14 cellular contexts compared by ENCODE assay signal in the genomic region with DNA sequence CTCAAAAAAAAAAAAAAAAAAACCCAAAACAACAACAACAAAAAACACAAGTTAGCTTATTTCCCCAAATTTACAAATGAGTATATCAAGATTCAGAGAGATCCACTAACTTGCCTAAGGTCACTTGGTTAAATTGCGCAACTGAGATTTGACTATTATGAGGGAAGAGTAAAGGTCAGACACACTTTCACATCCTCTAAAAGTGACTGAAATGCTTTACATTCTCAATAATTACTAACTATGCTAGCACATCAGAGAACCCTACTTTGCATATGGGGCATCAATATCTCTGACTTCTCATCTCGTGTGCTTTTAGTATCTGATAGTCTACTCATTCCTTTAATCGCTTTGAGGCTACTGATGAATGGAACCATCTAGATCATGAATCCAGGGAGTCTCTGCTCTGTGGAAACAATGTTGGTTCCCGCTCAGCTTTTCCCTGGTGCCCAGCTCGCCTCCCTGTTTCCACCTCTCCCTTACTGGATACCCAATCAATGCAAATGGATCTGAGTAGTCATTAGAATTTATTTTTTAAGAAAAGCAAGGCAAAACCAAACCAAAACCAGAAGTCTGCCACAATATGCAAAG.
DNase-seq lines count a peak whose midpoint lies in the region; ATAC-seq and TF ChIP-seq lines count a peak whose summit lies in the region.
"Had no signal": no experiment of that assay in that cellular context is flagged by ENCODE, and none has a peak within 500 bp of the region (broad histone marks: within the 10 kb centered on the region; RNA-seq: fewer than 3 reads in every experiment).

No MANE protein-coding gene starts in this region.

- no peaks in the 10 kb centered on the region for H3K27me3 ChIP-seq in right atrium auricular region
- no peaks in the 10 kb centered on the region for H3K27me3 ChIP-seq in CD8-positive, alpha-beta T cell (ENCODE audit: insufficient read depth, low read length)
- H3K27me3 ChIP-seq: BLaER1 had no signal

- H3K9me3 ChIP-seq in right atrium auricular region, result no peaks in the 10 kb centered on the region
- H3K9me3 ChIP-seq in CD8-positive, alpha-beta T cell (ENCODE audit: low read length), result no peaks in the 10 kb centered on the region
- H3K9me3 ChIP-seq: BLaER1 had no signal

- no peaks in the 10 kb centered on the region for H3K27me3 Mint-ChIP-seq in CD8-positive, alpha-beta T cell (ENCODE audit: low read depth)
- no peaks in the 10 kb centered on the region for H3K27me3 Mint-ChIP-seq in activated CD4-positive, alpha-beta T cell treated with anti-CD3 and anti-CD28 coated beads, Interleukin-2, amount 10 ng/mL, durations not matched to agents 7 days and 5 days

- no peak overlapping the region for H3K27ac Mint-ChIP-seq in CD8-positive, alpha-beta T cell
- H3K27ac Mint-ChIP-seq in activated CD4-positive, alpha-beta T cell treated with anti-CD3 and anti-CD28 coated beads, Interleukin-2, amount 10 ng/mL, durations not matched to agents 7 days and 5 days, result no peak overlapping the region
- H3K27ac Mint-ChIP-seq: activated T-helper 2 cell treated with anti-CD3 and anti-CD28 coated beads, Interferon-gamma antibody, Interleukin-2, Interleukin-4, amounts not matched to agents 10 μg/mL and 5 μg/mL and 100 μg/mL, durations not matched to agents 14 hours and 24 hours and 36 hours had no signal

- TF ChIP-seq CTCF in right atrium auricular region (IDR thresholded peaks at IDR 0.05), result no peak
- TF ChIP-seq CTCF in CD8-positive, alpha-beta T cell (IDR thresholded peaks at IDR 0.05), result no peak

- H3K4me1 ChIP-seq in right atrium auricular region, result no peaks in the 10 kb centered on the region
- H3K4me1 ChIP-seq in CD8-positive, alpha-beta T cell (ENCODE audit: insufficient read depth, low read length), result no peaks in the 10 kb centered on the region
- H3K4me1 ChIP-seq: BLaER1 had no signal

- H3K4me3 ChIP-seq in right atrium auricular region, result no peak overlapping the region
- no peak overlapping the region for H3K4me3 ChIP-seq in CD8-positive, alpha-beta T cell (ENCODE audit: low read depth, low read length)
- H3K4me3 ChIP-seq: BLaER1 had no signal

- peaks cover 6% of the 10 kb centered on the region for H3K9me3 Mint-ChIP-seq in CD8-positive, alpha-beta T cell
- peaks cover 9% of the 10 kb centered on the region for H3K9me3 Mint-ChIP-seq in activated CD4-positive, alpha-beta T cell treated with anti-CD3 and anti-CD28 coated beads, Interleukin-2, amount 10 ng/mL, durations not matched to agents 7 days and 5 days
- H3K9me3 Mint-ChIP-seq: activated T-helper 2 cell treated with anti-CD3 and anti-CD28 coated beads, Interferon-gamma antibody, Interleukin-2, Interleukin-4, amounts not matched to agents 10 μg/mL and 5 μg/mL and 100 μg/mL, durations not matched to agents 14 hours and 24 hours and 36 hours had no signal

- POLR2A ChIA-PET in CD8-positive, alpha-beta T cell (lab: Charles Lee), result no interaction called here
- POLR2A ChIA-PET in activated CD4-positive, alpha-beta T cell treated with anti-CD3 and anti-CD28 coated beads, Interleukin-2, amount 10 ng/mL, durations not matched to agents 7 days and 5 days (lab: Charles Lee), result no interaction called here

- CTCF ChIA-PET in CD8-positive, alpha-beta T cell (lab: Charles Lee), result interaction anchor here (0.6 kb wide), 1 partner anchor 156 kb away, joined by 3 read pairs; no protein-coding TSS in a partner anchor
- CTCF ChIA-PET in activated CD4-positive, alpha-beta T cell treated with anti-CD3 and anti-CD28 coated beads, Interleukin-2, amount 10 ng/mL, durations not matched to agents 7 days and 5 days (lab: Charles Lee), result no interaction called here

- ATAC-seq in GM18511 (IDR thresholded peaks at IDR 0.05; ENCODE audit: unreplicated experiment), result peak; percentile 98
- peak; percentile 96 for ATAC-seq in GM21390 (IDR thresholded peaks at IDR 0.05; ENCODE audit: unreplicated experiment)
- ATAC-seq in HG03064 (IDR thresholded peaks at IDR 0.05; ENCODE audit: low read depth, unreplicated experiment), result peak; percentile 68
- ATAC-seq in CD8-positive, alpha-beta T cell, result no peak

- H3K27ac ChIP-seq in right atrium auricular region, result no peak overlapping the region
- H3K27ac ChIP-seq in CD8-positive, alpha-beta T cell (ENCODE audit: low read depth, low read length), result no peak overlapping the region
- H3K27ac ChIP-seq: BLaER1, KMS-11 had no signal

- DNase-seq in NOMO-1 (lab: John Stamatoyannopoulos, UW; ENCODE audit: unreplicated experiment in 2 of 2), result peak; percentile 61 to 95
- DNase-seq in right atrium auricular region (ENCODE audit: low spot score), result no peak
- no peak for DNase-seq in NCI-H1417 treated with DMSO at 0.1 percent for 48 hours (lab: John Stamatoyannopoulos, UW)
- no peak for DNase-seq in CD8-positive, alpha-beta T cell
- no peak for DNase-seq in activated CD4-positive, alpha-beta T cell treated with anti-CD3 and anti-CD28 coated beads, Interleukin-2, amount 10 ng/mL, durations not matched to agents 7 days and 5 days
- DNase-seq: NCI-H774; stimulated activated CD8-positive, alpha-beta memory T cell treated with anti-CD3 and anti-CD28 coated beads, Interleukin-4, amount 100 ng/mL, for 48 hours; T-helper 9 cell had no signal

- H3K36me3 ChIP-seq in right atrium auricular region, result no peaks in the 10 kb centered on the region
- no peaks in the 10 kb centered on the region for H3K36me3 ChIP-seq in CD8-positive, alpha-beta T cell (ENCODE audit: insufficient read depth, low read length)
- H3K36me3 ChIP-seq: BLaER1 had no signal

- no peaks in the 10 kb centered on the region for H3K4me1 Mint-ChIP-seq in CD8-positive, alpha-beta T cell (ENCODE audit: low read depth)
- H3K4me1 Mint-ChIP-seq in activated CD4-positive, alpha-beta T cell treated with anti-CD3 and anti-CD28 coated beads, Interleukin-2, amount 10 ng/mL, durations not matched to agents 7 days and 5 days, result no peaks in the 10 kb centered on the region

- H3K4me3 Mint-ChIP-seq in CD8-positive, alpha-beta T cell, result no peak overlapping the region
- H3K4me3 Mint-ChIP-seq in activated CD4-positive, alpha-beta T cell treated with anti-CD3 and anti-CD28 coated beads, Interleukin-2, amount 10 ng/mL, durations not matched to agents 7 days and 5 days, result no peak overlapping the region

- intact Hi-C loops in CD8-positive, alpha-beta T cell (cut with DNase I, micrococcal nuclease), result no loop called here

- H3K36me3 Mint-ChIP-seq in CD8-positive, alpha-beta T cell, result no peaks in the 10 kb centered on the region
- no peaks in the 10 kb centered on the region for H3K36me3 Mint-ChIP-seq in activated CD4-positive, alpha-beta T cell treated with anti-CD3 and anti-CD28 coated beads, Interleukin-2, amount 10 ng/mL, durations not matched to agents 7 days and 5 days (ENCODE audit: low read depth)

Comparison
In these comparisons a context has a peak if more than half of its experiments do, and no peak if none do; other contexts are left out.
1. DNase-seq: peak in NOMO-1 (2 of 2); none in right atrium auricular region (single experiment), NCI-H1417 treated with DMSO at 0.1 percent for 48 hours (single experiment), CD8-positive, alpha-beta T cell (0 of 7) and activated CD4-positive, alpha-beta T cell treated with anti-CD3 and anti-CD28 coated beads, Interleukin-2, amount 10 ng/mL, durations not matched to agents 7 days and 5 days (single experiment).